1 cellular context compared by ENCODE assay signal in genomic region chr16:28977703-28978641, GRCh38.
TF ChIP-seq lines count a peak whose summit lies in the region.

No MANE protein-coding gene starts in this region.

TF ChIP-seq in HEK293T, 16 proteins besides CTCF, POLR2A, EP300 and RAD21 (continued from another document):
- TF ChIP-seq PKNOX1 (IDR thresholded peaks at IDR 0.05) = no peak
- TF ChIP-seq SUZ12 (IDR thresholded peaks at IDR 0.05) = no peak
- no peak for TF ChIP-seq ELF4 (IDR thresholded peaks at IDR 0.05)
- TF ChIP-seq CTBP1 (IDR thresholded peaks at IDR 0.05; ENCODE audit: borderline replicate concordance) = no peak
TF ChIP-seq in HEK293T: peak in this region for 0.
